Comparison of ENCODE assay signal across 8 cellular contexts in the genomic region with DNA sequence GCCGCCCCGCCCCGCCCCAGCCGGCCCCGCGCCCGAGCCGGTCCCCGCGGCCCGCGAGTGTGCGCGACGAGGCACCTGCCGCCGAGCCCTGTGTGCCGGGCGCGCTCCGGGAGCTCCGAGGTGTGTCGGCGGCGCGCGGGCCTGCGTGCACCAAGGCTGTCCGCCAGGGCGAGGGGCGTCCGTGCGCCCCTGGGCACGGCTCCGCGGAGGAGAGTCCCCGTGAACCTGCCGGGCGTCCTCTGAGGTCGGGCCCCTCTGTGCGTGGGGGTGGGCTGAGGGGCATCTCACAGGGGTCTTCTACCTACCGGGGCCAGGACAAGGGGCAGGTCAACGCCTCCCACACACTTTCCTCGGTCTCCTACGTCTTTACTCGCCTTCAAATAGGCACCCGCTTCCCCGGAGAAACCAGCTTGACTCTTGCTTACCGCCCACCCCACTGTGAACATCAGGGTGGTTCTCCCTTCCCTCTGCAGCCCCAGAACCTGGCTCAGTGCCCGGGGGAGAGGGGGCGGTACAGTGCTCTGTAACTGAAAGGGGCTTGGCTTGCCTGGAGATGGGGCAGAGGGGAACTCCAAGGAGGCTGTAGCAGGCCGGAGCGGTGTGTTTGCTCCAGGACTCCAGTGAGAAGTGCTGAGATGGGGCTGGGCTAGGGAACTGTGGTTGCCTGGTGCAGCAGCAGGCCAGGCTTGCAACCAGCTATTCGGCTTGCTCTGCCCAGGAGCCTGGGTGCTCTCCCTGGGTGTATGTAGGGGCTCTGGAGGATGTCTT.
DNase-seq lines count a peak whose midpoint lies in the region; ATAC-seq and TF ChIP-seq lines count a peak whose summit lies in the region.

TSS of gene SAMD10 (minus strand) at position 94 of the 768 bp plus-strand sequence. CDS start 175 bp downstream, outside the sequence.

- peak; percentile 67 for DNase-seq in MM.1S
- DNase-seq in T-helper 2 cell: peak; percentile 39 to 79 (median 62)
- DNase-seq in astrocyte of the cerebellum (ENCODE audit: low read depth): no peak
- DNase-seq in islet precursor cell: peak; percentile 69
- DNase-seq in stimulated activated CD4-positive, alpha-beta T cell treated with anti-CD3 and anti-CD28 coated beads, Interleukin-1b, Interleukin-23, amount 100 ng/mL, for 48 hours: peak; percentile 88
- no peak for DNase-seq in cerebellar nuclear complex (lab: John Stamatoyannopoulos, UW)

- H3K4me2 ChIP-seq in BLaER1 (peak within 1 kb of the TSS; percentile 97), MM.1S (ENCODE audit: low read depth, low read length) (peak within 1 kb of the TSS; percentile 95)

- peaks cover 32% of the 10 kb centered on the region for H3K79me2 ChIP-seq in MM.1S (ENCODE audit: low read length)

- H3K9ac ChIP-seq in BLaER1 (peak within 1 kb of the TSS; percentile 84), MM.1S (ENCODE audit: low read length) (peak within 1 kb of the TSS; percentile 93)

- H3K36me3 ChIP-seq in BLaER1 (peaks cover 45% of the 10 kb centered on the region), MM.1S (replicated peaks; ENCODE audit: insufficient read depth, low read length) (0 out of 2 replicates have a peak, but pooled peaks cover 1% of the 10 kb centered on the region)

- peaks cover 52% of the 10 kb centered on the region for H3K4me1 ChIP-seq in BLaER1
- H3K4me1 ChIP-seq in MM.1S (ENCODE audit: low read length): peaks cover 10% of the 10 kb centered on the region

- in situ Hi-C loops in astrocyte of the cerebellum (cut with HindIII; ENCODE audit: low sequenced_read_pairs): no loop called here

- TF ChIP-seq CTCF in MM.1S (IDR thresholded peaks at IDR 0.05; ENCODE audit: low read length) (no peak), astrocyte of the cerebellum (IDR thresholded peaks at IDR 0.05; ENCODE audit: low read depth, low read length, missing control alignments) (no peak)

- peak; percentile 40 for ATAC-seq in GM19351 (IDR thresholded peaks at IDR 0.05; ENCODE audit: unreplicated experiment)

- peak within 1 kb of the TSS; percentile 81 for H3K4me3 ChIP-seq in BLaER1
- peak within 1 kb of the TSS; percentile 100 for H3K4me3 ChIP-seq in MM.1S (ENCODE audit: low read length)
- H3K4me3 ChIP-seq in astrocyte of the cerebellum (ENCODE audit: low read depth, low read length): peak within 1 kb of the TSS; percentile 88

- peaks cover 50% of the 10 kb centered on the region for H4K20me1 ChIP-seq in BLaER1
- no peaks in the 10 kb centered on the region for H4K20me1 ChIP-seq in MM.1S (ENCODE audit: insufficient read depth, low read length)

- H3F3A ChIP-seq in MM.1S (ENCODE audit: insufficient read depth, low read length): peaks cover 17% of the 10 kb centered on the region

- H2AFZ ChIP-seq in MM.1S (ENCODE audit: low read length): peak within 1 kb of the TSS; percentile 95

- H3K27ac ChIP-seq in BLaER1: peak within 1 kb of the TSS; percentile 79
- peak within 1 kb of the TSS; percentile 63; the same call in 1 of the 2 replicates for H3K27ac ChIP-seq in MM.1S (ENCODE audit: low read length)

- H3K27me3 ChIP-seq in BLaER1: no peaks in the 10 kb centered on the region
- no peaks in the 10 kb centered on the region for H3K27me3 ChIP-seq in MM.1S (replicated peaks; ENCODE audit: insufficient read depth, low read length)

- no peaks in the 10 kb centered on the region for H3K9me3 ChIP-seq in BLaER1
- H3K9me3 ChIP-seq in MM.1S (replicated peaks; ENCODE audit: insufficient read depth, low read length): no peaks in the 10 kb centered on the region

- H3K9me2 ChIP-seq in MM.1S (replicated peaks; ENCODE audit: insufficient read depth, low read length): no peaks in the 10 kb centered on the region

Comparison
In these comparisons a context has a peak if more than half of its experiments do, and no peak if none do; other contexts are left out.
1. DNase-seq: peak in MM.1S (single experiment), T-helper 2 cell (5 of 5), islet precursor cell (single experiment) and stimulated activated CD4-positive, alpha-beta T cell treated with anti-CD3 and anti-CD28 coated beads, Interleukin-1b, Interleukin-23, amount 100 ng/mL, for 48 hours (single experiment); none in astrocyte of the cerebellum (single experiment) and cerebellar nuclear complex (0 of 2).
2. Peak in every context shown above with its lines, with median percentiles within 50 percentile points of each other: H3K4me3 ChIP-seq.